ENCODE assay signal across 8 cellular contexts in the genomic region with DNA sequence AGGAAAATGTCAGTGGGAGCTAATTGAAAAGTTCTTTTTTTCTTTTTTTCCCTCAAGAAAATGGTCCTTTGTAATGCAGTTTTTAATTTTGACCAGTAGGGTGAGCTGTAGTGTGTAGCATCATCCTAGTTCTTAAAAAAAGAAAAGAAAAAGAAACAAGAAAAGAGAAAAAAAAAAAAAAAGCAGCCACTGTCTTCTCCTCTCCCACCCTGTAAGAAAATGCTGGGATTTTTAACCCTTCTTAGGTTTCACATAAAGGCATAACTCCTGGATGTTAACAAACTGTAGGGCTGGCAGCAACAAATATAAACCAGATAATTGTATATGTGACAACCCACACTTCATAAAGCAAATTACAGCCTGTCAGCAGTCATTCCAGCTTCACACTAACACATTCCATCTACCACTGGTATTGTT.
A peak's percentile ranks its signal among the peaks of the same experiment; 100 is the strongest.
DNase-seq lines count a peak whose midpoint lies in the region; ATAC-seq and TF ChIP-seq lines count a peak whose summit lies in the region.

No MANE protein-coding gene starts in this region.

- DNase-seq in Ammon's horn (ENCODE audit: low spot score) = peak; percentile 2
- peak; percentile 13 for DNase-seq in GM20000 (ENCODE audit: low spot score)
- DNase-seq in RPMI8226 = peak; percentile 23
- DNase-seq in fibroblast of gingiva (ENCODE audit: low read depth) = peak; percentile 10
- peak; percentile 73 for DNase-seq in renal cortical epithelial cell (ENCODE audit: low read depth)
- no peak for DNase-seq in NCI-H226

- peak; percentile 34 for TF ChIP-seq CTCF in GM20000 (IDR thresholded peaks at IDR 0.05; ENCODE audit: extremely low read depth, missing control alignments)

- no peak for ATAC-seq in GM19397 (IDR thresholded peaks at IDR 0.05; ENCODE audit: unreplicated experiment)
- ATAC-seq in GM21360 (IDR thresholded peaks at IDR 0.05; ENCODE audit: unreplicated experiment) = no peak
